31 cellular contexts compared by ENCODE assay signal in genomic region chr5:96826071-96826470, GRCh38.
"Had no signal": no experiment of that assay in that cellular context is flagged by ENCODE, and none has a peak within 500 bp of the region (broad histone marks: within the 10 kb centered on the region; RNA-seq: fewer than 3 reads in every experiment).

No MANE protein-coding gene starts in this region.

- ATAC-seq: Panc1 had no signal

- H3K4me2 ChIP-seq: PC-9 had no signal

- DNase-seq: Karpas-422, KG1, MG63, NCI-H1048, NCI-H1092 treated with DMSO at 0.1 percent for 48 hours, NCI-H1105 treated with DMSO at 0.1 percent for 48 hours, NCI-H1436, NCI-H146, NCI-H1694, NCI-H187, NCI-H1930, NCI-H2029 treated with DMSO at 0.1 percent for 48 hours, NCI-H2081 treated with DMSO at 0.1 percent for 48 hours, NCI-H2107, NCI-H2171, NCI-H226, NCI-H446 treated with DMSO at 0.1 percent for 48 hours, NCI-H510A, NCI-H524, NCI-H526, NCI-H69, NCI-H748 treated with DMSO at 0.1 percent for 48 hours, NCI-H82, PC-9, Right ventricle myocardium superior, SHP77 treated with DMSO at 0.1 percent for 48 hours, SW 1271, T-helper 1 cell had no signal

- H3K4me3 ChIP-seq: MG63, PC-9, SJSA1 had no signal

- H2AFZ ChIP-seq: PC-9 had no signal

- H3K36me3 ChIP-seq: MG63, SJSA1 had no signal

- H3K27me3 ChIP-seq: MG63, SJSA1 had no signal

- H3K27ac ChIP-seq: PC-9, RWPE1, SJSA1 had no signal

- H3K9me3 ChIP-seq: MG63, SJSA1 had no signal
